ENCODE assay signal across 8 cellular contexts in genomic region chr7:2555121-2556052, GRCh38. TPM values are rescaled to one million over a fixed set of nuclear protein-coding genes. Genes with fewer than 3 reads are reported as not detected.
A peak's percentile ranks its signal among the peaks of the same experiment; 100 is the strongest.
DNase-seq lines count a peak whose midpoint lies in the region; ATAC-seq lines count a peak whose summit lies in the region.

TSS of gene BRAT1 (minus strand) at chr7:2555524. CDS start at chr7:2554431, 1,093 bp downstream.

- in situ Hi-C loops in Caki2 (cut with HindIII; ENCODE audit: low pct_unique_long_range_greater_than_20kb, low sequenced_read_pairs), result no loop called here

- H3K27me3 ChIP-seq in endocrine pancreas (ENCODE audit: control insufficient read depth, insufficient read depth, low read length), result no peaks in the 10 kb centered on the region

- H3K27me3 Mint-ChIP-seq in activated CD8-positive, alpha-beta memory T cell treated with anti-CD3 and anti-CD28 coated beads, Interleukin-2, amount 10 ng/mL, durations not matched to agents 7 days and 5 days, result no peaks in the 10 kb centered on the region

- H3K9me3 ChIP-seq in endocrine pancreas (ENCODE audit: control insufficient read depth, low read length), result no peaks in the 10 kb centered on the region

- H3K9me3 Mint-ChIP-seq in activated CD8-positive, alpha-beta memory T cell treated with anti-CD3 and anti-CD28 coated beads, Interleukin-2, amount 10 ng/mL, durations not matched to agents 7 days and 5 days (ENCODE audit: low read depth), result no peaks in the 10 kb centered on the region

- H3K36me3 ChIP-seq in endocrine pancreas (ENCODE audit: control insufficient read depth, insufficient read depth, low read length), result no peaks in the 10 kb centered on the region

- H3K4me1 Mint-ChIP-seq in activated CD8-positive, alpha-beta memory T cell treated with anti-CD3 and anti-CD28 coated beads, Interleukin-2, amount 10 ng/mL, durations not matched to agents 7 days and 5 days, result peaks cover 44% of the 10 kb centered on the region

- peak within 1 kb of the TSS; percentile 97 for H3K9ac ChIP-seq in endocrine pancreas (ENCODE audit: control insufficient read depth, insufficient read depth, low read length)

- peak within 1 kb of the TSS; percentile 83 for H3K4me3 Mint-ChIP-seq in activated CD8-positive, alpha-beta memory T cell treated with anti-CD3 and anti-CD28 coated beads, Interleukin-2, amount 10 ng/mL, durations not matched to agents 7 days and 5 days

- peak; percentile 45 for ATAC-seq in GM21367 (IDR thresholded peaks at IDR 0.05; ENCODE audit: unreplicated experiment)
- ATAC-seq in activated CD8-positive, alpha-beta memory T cell treated with anti-CD3 and anti-CD28 coated beads, Interleukin-2, amount 10 ng/mL, durations not matched to agents 7 days and 5 days, result peak; percentile 86

- peak within 1 kb of the TSS; percentile 38 for H3K4me3 ChIP-seq in endocrine pancreas (ENCODE audit: control insufficient read depth, insufficient read depth, low read length)

- no peaks in the 10 kb centered on the region for H3K4me1 ChIP-seq in endocrine pancreas (ENCODE audit: control insufficient read depth, insufficient read depth, low read length)

- peaks cover 18% of the 10 kb centered on the region for H3K36me3 Mint-ChIP-seq in activated CD8-positive, alpha-beta memory T cell treated with anti-CD3 and anti-CD28 coated beads, Interleukin-2, amount 10 ng/mL, durations not matched to agents 7 days and 5 days

- DNase-seq in Caki2 (ENCODE audit: low read depth) (peak; percentile 94), HUDEP-2 (lab: John Stamatoyannopoulos, UW; ENCODE audit: unreplicated experiment in 76 of 76) (peak; percentile 43 to 99 (median 92)), NOMO-1 treated with dmso at 0.1 percent for 144 hours (lab: John Stamatoyannopoulos, UW; ENCODE audit: unreplicated experiment) (peak; percentile 79), mesenteric fat pad (ENCODE audit: low spot score) (peak; percentile 98)
- peak; percentile 97 for DNase-seq in activated CD8-positive, alpha-beta memory T cell treated with anti-CD3 and anti-CD28 coated beads, Interleukin-2, amount 10 ng/mL, durations not matched to agents 7 days and 5 days
- peak; percentile 92 for DNase-seq in stimulated activated CD8-positive, alpha-beta memory T cell treated with anti-CD3 and anti-CD28 coated beads, Interleukin-15, amount 100 ng/mL, for 24 hours (ENCODE audit: low read depth)

- H3K27ac Mint-ChIP-seq in activated CD8-positive, alpha-beta memory T cell treated with anti-CD3 and anti-CD28 coated beads, Interleukin-2, amount 10 ng/mL, durations not matched to agents 7 days and 5 days, result peak within 1 kb of the TSS; percentile 90

- CTCF ChIA-PET in activated CD8-positive, alpha-beta memory T cell treated with anti-CD3 and anti-CD28 coated beads, Interleukin-2, amount 10 ng/mL, durations not matched to agents 7 days and 5 days (lab: Charles Lee), result interaction anchor here (0.7 to 1.5 kb wide), 3 partner anchors 57 to 154 kb away, joined by 4 to 7 read pairs (median 5); no protein-coding TSS in a partner anchor

RNA-seq across cellular contexts. Expression of gene BRAT1, which starts in this region (rescaled TPM):
- 60.7 and 74.9 TPM in 2 replicates for total RNA-seq in Caki2 (2014; rRNA removed; shearing (Covaris generic); ENCODE audit: low replicate concordance)
- total RNA-seq in activated CD8-positive, alpha-beta memory T cell treated with anti-CD3 and anti-CD28 coated beads, Interleukin-2, amount 10 ng/mL, durations not matched to agents 7 days and 5 days, result 10 to 100 TPM; 41.5 to 43.5 TPM
- 29.8 TPM for total RNA-seq in mesenteric fat pad

Comparison
In these comparisons a context has a peak if more than half of its experiments do, and no peak if none do; other contexts are left out.
1. Peak in every context shown above with its lines: DNase-seq, ATAC-seq and H3K4me3 ChIP-seq.